Comparison of ENCODE assay signal across 8 cellular contexts in genomic region chr5:134846641-134846960, GRCh38. TPM values are rescaled to one million over a fixed set of nuclear protein-coding genes. Genes with fewer than 3 reads are reported as not detected.
DNase-seq lines count a peak whose midpoint lies in the region; ATAC-seq and TF ChIP-seq lines count a peak whose summit lies in the region.

No MANE protein-coding gene starts in this region.

- no peak for TF ChIP-seq CTCF in C4-2B (conservative IDR thresholded peaks at IDR 0.05)

- peak overlapping the region; percentile 79 to 94 for H3K9ac ChIP-seq in duodenal mucosa (ENCODE audit: low read depth in 1 of 2, low read length in 2 of 2)

- H3K4me3 ChIP-seq in H7 (ENCODE audit: insufficient read depth, low read depth, low read length): peak overlapping the region; percentile 63
- peak overlapping the region; percentile 88 to 90 for H3K4me3 ChIP-seq in duodenal mucosa (ENCODE audit: low read depth in 1 of 2, low read length in 2 of 2)

- H3K4me1 ChIP-seq in duodenal mucosa (ENCODE audit: control insufficient read depth in 1 of 2, insufficient read depth in 2 of 2, low read length in 2 of 2): peaks cover 20 to 21% of the 10 kb centered on the region in 2 donors

- H3K36me3 ChIP-seq in H7 (replicated peaks; ENCODE audit: control insufficient read depth, insufficient read depth, low read length) (no peaks in the 10 kb centered on the region; the same call in none of the 2 replicates), duodenal mucosa (ENCODE audit: control insufficient read depth in 1 of 2, insufficient read depth in 2 of 2, low read length in 2 of 2) (no peaks in the 10 kb centered on the region)

- no peaks in the 10 kb centered on the region for H3K9me3 ChIP-seq in duodenal mucosa (ENCODE audit: control insufficient read depth in 1 of 2, low read length in 2 of 2)

- peak; percentile 21 for ATAC-seq in SK-N-SH treated with all-trans-retinoic acid at 6 μM for 48 hours
- no peak for ATAC-seq in HG02588 (IDR thresholded peaks at IDR 0.05; ENCODE audit: unreplicated experiment)
- no peak for ATAC-seq in GM21619 (IDR thresholded peaks at IDR 0.05; ENCODE audit: unreplicated experiment)

- H3K27me3 ChIP-seq in H7 (ENCODE audit: control insufficient read depth, insufficient read depth, low read length) (no peaks in the 10 kb centered on the region), duodenal mucosa (ENCODE audit: control insufficient read depth in 1 of 2, insufficient read depth in 2 of 2, low read length in 2 of 2) (no peaks in the 10 kb centered on the region)

- H3K27ac ChIP-seq in C4-2B (peak overlapping the region; percentile 95), duodenal mucosa (ENCODE audit: low read depth, low read length) (peak overlapping the region; percentile 94)

- DNase-seq in H7 (peak; percentile 26), myocyte (ENCODE audit: low read depth) (peak; percentile 41), 8988T (no peak)

TF ChIP-seq in SK-N-SH treated with all-trans-retinoic acid at 6 μM for 48 hours, 23 proteins besides CTCF, POLR2A, EP300 and RAD21:
- TF ChIP-seq ZC3H10 (CRISPR knock-in tag; IDR thresholded peaks at IDR 0.05) (no peak), ZFP3 (CRISPR knock-in tag; IDR thresholded peaks at IDR 0.05) (no peak), ESRRG (CRISPR knock-in tag; IDR thresholded peaks at IDR 0.05) (no peak), ISL1 (CRISPR knock-in tag; IDR thresholded peaks at IDR 0.05) (no peak), PATZ1 (CRISPR knock-in tag; IDR thresholded peaks at IDR 0.05; ENCODE audit: borderline replicate concordance) (no peak), CSDC2 (CRISPR knock-in tag; IDR thresholded peaks at IDR 0.05) (no peak), TCF4 (CRISPR knock-in tag; IDR thresholded peaks at IDR 0.05; ENCODE audit: borderline replicate concordance) (no peak), ZNF565 (CRISPR knock-in tag; conservative IDR thresholded peaks at IDR 0.05; ENCODE audit: low read depth) (no peak), TOX (CRISPR knock-in tag; IDR thresholded peaks at IDR 0.05; ENCODE audit: borderline replicate concordance) (no peak), BACH2 (CRISPR knock-in tag; IDR thresholded peaks at IDR 0.05; ENCODE audit: borderline replicate concordance) (no peak), ZFP30 (CRISPR knock-in tag; IDR thresholded peaks at IDR 0.05) (no peak), PPARA (CRISPR knock-in tag; IDR thresholded peaks at IDR 0.05; ENCODE audit: borderline replicate concordance) (no peak), ZNF70 (CRISPR knock-in tag; IDR thresholded peaks at IDR 0.05) (no peak)
- TF ChIP-seq, protein P1, sequence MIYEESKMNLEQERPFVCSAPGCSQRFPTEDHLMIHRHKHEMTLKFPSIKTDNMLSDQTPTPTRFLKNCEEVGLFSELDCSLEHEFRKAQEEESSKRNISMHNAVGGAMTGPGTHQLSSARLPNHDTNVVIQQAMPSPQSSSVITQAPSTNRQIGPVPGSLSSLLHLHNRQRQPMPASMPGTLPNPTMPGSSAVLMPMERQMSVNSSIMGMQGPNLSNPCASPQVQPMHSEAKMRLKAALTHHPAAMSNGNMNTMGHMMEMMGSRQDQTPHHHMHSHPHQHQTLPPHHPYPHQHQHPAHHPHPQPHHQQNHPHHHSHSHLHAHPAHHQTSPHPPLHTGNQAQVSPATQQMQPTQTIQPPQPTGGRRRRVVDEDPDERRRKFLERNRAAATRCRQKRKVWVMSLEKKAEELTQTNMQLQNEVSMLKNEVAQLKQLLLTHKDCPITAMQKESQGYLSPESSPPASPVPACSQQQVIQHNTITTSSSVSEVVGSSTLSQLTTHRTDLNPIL (CRISPR knock-in tag; IDR thresholded peaks at IDR 0.05; ENCODE audit: low read depth): no peak
- TF ChIP-seq, protein P2, sequence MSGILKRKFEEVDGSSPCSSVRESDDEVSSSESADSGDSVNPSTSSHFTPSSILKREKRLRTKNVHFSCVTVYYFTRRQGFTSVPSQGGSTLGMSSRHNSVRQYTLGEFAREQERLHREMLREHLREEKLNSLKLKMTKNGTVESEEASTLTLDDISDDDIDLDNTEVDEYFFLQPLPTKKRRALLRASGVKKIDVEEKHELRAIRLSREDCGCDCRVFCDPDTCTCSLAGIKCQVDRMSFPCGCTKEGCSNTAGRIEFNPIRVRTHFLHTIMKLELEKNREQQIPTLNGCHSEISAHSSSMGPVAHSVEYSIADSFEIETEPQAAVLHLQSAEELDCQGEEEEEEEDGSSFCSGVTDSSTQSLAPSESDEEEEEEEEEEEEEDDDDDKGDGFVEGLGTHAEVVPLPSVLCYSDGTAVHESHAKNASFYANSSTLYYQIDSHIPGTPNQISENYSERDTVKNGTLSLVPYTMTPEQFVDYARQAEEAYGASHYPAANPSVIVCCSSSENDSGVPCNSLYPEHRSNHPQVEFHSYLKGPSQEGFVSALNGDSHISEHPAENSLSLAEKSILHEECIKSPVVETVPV (CRISPR knock-in tag; IDR thresholded peaks at IDR 0.05): no peak
TF ChIP-seq in SK-N-SH treated with all-trans-retinoic acid at 6 μM for 48 hours: peak in this region for 0.

RNA-seq across cellular contexts. Expression of gene C5orf24, which starts 0.8 kb away (rescaled TPM):
- 15.4 and 21.0 TPM in 2 replicates for total RNA-seq in H7 (2014; rRNA removed; shearing (Covaris generic))
- total RNA-seq in myocyte: 96.8 and 109 TPM in 2 replicates
- polyA plus RNA-seq in myocyte (2012): 40.3 TPM

RNA-seq across cellular contexts. Expression of gene TXNDC15, which starts 27.6 kb away (rescaled TPM):
- 22.5 and 25.5 TPM in 2 replicates for total RNA-seq in H7 (2014; rRNA removed; shearing (Covaris generic))
- total RNA-seq in myocyte: 94.8 and 106 TPM in 2 replicates
- polyA plus RNA-seq in myocyte (2012): 94.9 TPM

RNA-seq across cellular contexts. Expression of gene PCBD2, which starts 58.3 kb away (rescaled TPM):
- 2.3 and 8.5 TPM in 2 replicates for total RNA-seq in H7 (2014; rRNA removed; shearing (Covaris generic))
- 19.2 and 19.8 TPM in 2 replicates for total RNA-seq in myocyte
- 7.0 TPM for polyA plus RNA-seq in myocyte (2012)
